In the genomic region with DNA sequence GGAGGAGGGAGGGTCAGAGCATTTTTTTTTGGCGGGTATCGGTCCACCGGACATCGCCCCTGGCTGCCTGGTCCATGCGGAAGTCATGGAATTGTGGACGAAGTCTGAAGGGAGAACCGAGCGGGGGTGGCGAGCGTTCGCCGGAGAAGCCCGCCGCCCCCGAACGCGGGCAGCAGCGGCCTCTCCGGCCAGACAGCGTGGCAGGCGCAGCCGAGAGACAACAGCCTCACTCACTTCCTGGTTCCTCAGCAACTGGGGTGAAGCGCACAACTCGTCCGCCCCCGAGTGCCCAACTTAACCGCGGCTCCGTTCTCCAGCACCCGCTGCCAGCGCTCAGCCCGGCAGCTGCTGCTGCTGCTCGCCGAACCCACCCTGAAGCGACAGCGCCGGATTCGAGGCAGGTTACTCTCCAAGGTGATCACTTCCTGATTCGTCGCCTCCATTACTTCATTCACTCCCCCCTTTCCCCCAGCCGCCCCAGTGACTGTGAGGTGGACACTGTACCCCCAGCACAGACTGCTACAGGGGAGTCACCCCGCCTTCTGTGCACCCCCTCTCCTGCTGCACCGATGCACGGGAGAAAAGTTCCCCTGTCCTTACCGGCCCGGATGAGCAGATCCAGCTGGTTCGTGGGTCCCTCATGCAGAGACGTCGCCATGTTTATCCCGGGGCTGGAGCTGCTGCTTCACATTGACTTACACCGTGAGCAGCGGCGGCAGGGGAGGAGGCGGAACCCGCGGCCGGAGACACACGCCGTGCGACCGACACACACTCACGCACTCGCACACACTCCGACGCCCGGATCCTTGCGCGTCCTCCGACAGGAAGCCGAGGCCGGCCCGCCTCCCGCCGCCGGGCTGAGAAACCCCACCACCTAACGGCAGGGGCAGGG, we compare ENCODE assay signal across 8 cellular contexts.
DNase-seq lines count a peak whose midpoint lies in the region; ATAC-seq and TF ChIP-seq lines count a peak whose summit lies in the region.

No MANE protein-coding gene starts in this region.

- H3K4me3 Mint-ChIP-seq in CD4-positive, alpha-beta T cell, result peak overlapping the region; percentile 93
- peak overlapping the region; percentile 99 for H3K4me3 Mint-ChIP-seq in activated CD8-positive, alpha-beta T cell treated with anti-CD3 and anti-CD28 coated beads, Interleukin-2, amount 10 ng/mL, durations not matched to agents 7 days and 5 days

- peak overlapping the region; percentile 21 for H2BK5ac ChIP-seq in mesenchymal stem cell (ENCODE audit: low read depth, low read length, poor library complexity, severe bottlenecking)

- peak overlapping the region; percentile 19 to 28 for H3K14ac ChIP-seq in mesenchymal stem cell (ENCODE audit: low read length in 2 of 2)

- WGBS in mesenchymal stem cell, result under 1% methylated on average over 58 of the region's 76 CpGs

- peaks cover 26% of the 10 kb centered on the region for H3K4me1 ChIP-seq in effector memory CD4-positive, alpha-beta T cell (ENCODE audit: control insufficient read depth, insufficient read depth, low read length, poor library complexity, severe bottlenecking)
- H3K4me1 ChIP-seq in mesenchymal stem cell (ENCODE audit: control insufficient read depth, insufficient read depth, low read depth, low read length), result peaks cover 1% of the 10 kb centered on the region

- peaks cover 58% of the 10 kb centered on the region for H3K4me1 Mint-ChIP-seq in CD4-positive, alpha-beta T cell (ENCODE audit: low read depth)
- H3K4me1 Mint-ChIP-seq in activated CD8-positive, alpha-beta T cell treated with anti-CD3 and anti-CD28 coated beads, Interleukin-2, amount 10 ng/mL, durations not matched to agents 7 days and 5 days (ENCODE audit: low read depth), result peaks cover 33% of the 10 kb centered on the region

- ATAC-seq in CD4-positive, alpha-beta T cell (ENCODE audit: poor library complexity), result peak; percentile 44
- ATAC-seq in GM19328 (IDR thresholded peaks at IDR 0.05; ENCODE audit: unreplicated experiment) (peak; percentile 58), HG03469 (IDR thresholded peaks at IDR 0.05; ENCODE audit: unreplicated experiment) (peak; percentile 43)
- peak; percentile 66 for ATAC-seq in activated CD8-positive, alpha-beta T cell treated with anti-CD3 and anti-CD28 coated beads, Interleukin-2, amount 10 ng/mL, durations not matched to agents 7 days and 5 days

- peaks cover 3% of the 10 kb centered on the region for H3K79me1 ChIP-seq in mesenchymal stem cell (replicated peaks; ENCODE audit: low read length, poor library complexity, severe bottlenecking)

- H3K36me3 Mint-ChIP-seq in CD4-positive, alpha-beta T cell (ENCODE audit: low read depth), result peaks cover 37% of the 10 kb centered on the region
- peaks cover 22% of the 10 kb centered on the region for H3K36me3 Mint-ChIP-seq in activated CD8-positive, alpha-beta T cell treated with anti-CD3 and anti-CD28 coated beads, Interleukin-2, amount 10 ng/mL, durations not matched to agents 7 days and 5 days (ENCODE audit: low read depth)

- peak overlapping the region; percentile 73 for H2AK5ac ChIP-seq in mesenchymal stem cell (ENCODE audit: low read length, severe bottlenecking)

- peak overlapping the region; percentile 96 for H3K27ac ChIP-seq in CD4-positive, alpha-beta T cell (ENCODE audit: low read depth, low read length)
- peak overlapping the region; percentile 95 for H3K27ac ChIP-seq in effector memory CD4-positive, alpha-beta T cell (ENCODE audit: insufficient read depth, low read length, poor library complexity, severe bottlenecking)
- H3K27ac ChIP-seq in mesenchymal stem cell (ENCODE audit: low read length, poor library complexity, severe bottlenecking), result peak overlapping the region; percentile 97

- H4K8ac ChIP-seq in mesenchymal stem cell (ENCODE audit: low read length), result peak overlapping the region; percentile 99

- H3K9ac ChIP-seq in mesenchymal stem cell (ENCODE audit: low read length), result peak overlapping the region; percentile 98

- H3K18ac ChIP-seq in mesenchymal stem cell (ENCODE audit: low read depth in 1 of 2, low read length in 2 of 2), result peak overlapping the region; percentile 92 to 93

- peak overlapping the region; percentile 47 for H3K4me2 ChIP-seq in mesenchymal stem cell (ENCODE audit: low read length, poor library complexity, severe bottlenecking)

- H2BK15ac ChIP-seq in mesenchymal stem cell (ENCODE audit: low read depth, poor library complexity, severe bottlenecking), result peak overlapping the region; percentile 68

- H3K27me3 Mint-ChIP-seq in CD4-positive, alpha-beta T cell, result no peaks in the 10 kb centered on the region
- H3K27me3 Mint-ChIP-seq in activated CD8-positive, alpha-beta T cell treated with anti-CD3 and anti-CD28 coated beads, Interleukin-2, amount 10 ng/mL, durations not matched to agents 7 days and 5 days (ENCODE audit: low read depth), result no peaks in the 10 kb centered on the region

- H3K9me3 Mint-ChIP-seq in CD4-positive, alpha-beta T cell, result no peaks in the 10 kb centered on the region
- H3K9me3 Mint-ChIP-seq in activated CD8-positive, alpha-beta T cell treated with anti-CD3 and anti-CD28 coated beads, Interleukin-2, amount 10 ng/mL, durations not matched to agents 7 days and 5 days (ENCODE audit: insufficient read depth), result no peaks in the 10 kb centered on the region

- no peaks in the 10 kb centered on the region for H3K27me3 ChIP-seq in CD4-positive, alpha-beta T cell (ENCODE audit: control insufficient read depth, insufficient read depth, low read length)
- H3K27me3 ChIP-seq in effector memory CD4-positive, alpha-beta T cell (replicated peaks; ENCODE audit: control insufficient read depth, insufficient read depth, low read length, poor library complexity, severe bottlenecking), result no peaks in the 10 kb centered on the region
- no peaks in the 10 kb centered on the region for H3K27me3 ChIP-seq in mesenchymal stem cell (ENCODE audit: control insufficient read depth in 1 of 2, insufficient read depth in 1 of 2, low read length in 2 of 2)

- DNase-seq in CD4-positive, alpha-beta T cell, result peak; percentile 65 to 84 (median 77)
- DNase-seq in NCI-H82 treated with DMSO at 0.1 percent for 48 hours (lab: John Stamatoyannopoulos, UW; ENCODE audit: unreplicated experiment) (peak; percentile 39), mesenchymal stem cell (peak; percentile 96)
- peak; percentile 85 for DNase-seq in activated CD8-positive, alpha-beta T cell treated with anti-CD3 and anti-CD28 coated beads, Interleukin-2, amount 10 ng/mL, durations not matched to agents 7 days and 5 days
- peak; percentile 71 to 77 (median 75) for DNase-seq in effector memory CD4-positive, alpha-beta T cell
- DNase-seq in stimulated activated CD8-positive, alpha-beta memory T cell treated with anti-CD3 and anti-CD28 coated beads, Interleukin-12 subunit alpha, Interleukin-12 subunit beta, amount 100 ng/mL, for 24 hours (ENCODE audit: extremely low read depth), result peak; percentile 67

- H2BK12ac ChIP-seq in mesenchymal stem cell (ENCODE audit: low read length in 2 of 2), result peak overlapping the region; percentile 2 to 76

- H2BK120ac ChIP-seq in mesenchymal stem cell (ENCODE audit: low read depth, low read length), result peak overlapping the region; percentile 71

- no peaks in the 10 kb centered on the region for H3K9me3 ChIP-seq in CD4-positive, alpha-beta T cell (ENCODE audit: control insufficient read depth, low read length)
- H3K9me3 ChIP-seq in effector memory CD4-positive, alpha-beta T cell (ENCODE audit: control insufficient read depth, low read length), result no peaks in the 10 kb centered on the region
- no peaks in the 10 kb centered on the region for H3K9me3 ChIP-seq in mesenchymal stem cell (ENCODE audit: control insufficient read depth, low read length)

- H3K36me3 ChIP-seq in effector memory CD4-positive, alpha-beta T cell (ENCODE audit: control insufficient read depth, insufficient read depth, low read length), result no peaks in the 10 kb centered on the region
- no peaks in the 10 kb centered on the region for H3K36me3 ChIP-seq in mesenchymal stem cell (ENCODE audit: control insufficient read depth in 1 of 2, insufficient read depth in 2 of 2, low read depth in 1 of 2, low read length in 2 of 2)

- H3K23ac ChIP-seq in mesenchymal stem cell (ENCODE audit: low read length in 2 of 2), result peak overlapping the region; percentile 3 to 94

- H2AFZ ChIP-seq in mesenchymal stem cell (ENCODE audit: low read depth, low read length), result peak overlapping the region; percentile 39

- POLR2A ChIA-PET in CD4-positive, alpha-beta T cell (lab: Charles Lee), result interaction anchor here (1.0 to 4.1 kb wide), 11 partner anchors 22 to 472 kb away, joined by 3 to 61 read pairs (median 8); a partner anchor contains a TSS
- POLR2A ChIA-PET in activated CD8-positive, alpha-beta T cell treated with anti-CD3 and anti-CD28 coated beads, Interleukin-2, amount 10 ng/mL, durations not matched to agents 7 days and 5 days (lab: Charles Lee), result interaction anchor here (0.7 to 4.4 kb wide), 5 partner anchors 31 to 575 kb away, joined by 3 to 24 read pairs (median 13); a partner anchor contains a TSS

- CTCF ChIA-PET in CD4-positive, alpha-beta T cell (lab: Charles Lee), result interaction anchor here (0.9 to 3.0 kb wide), 8 partner anchors 15 to 218 kb away, joined by 3 to 16 read pairs (median 4); a partner anchor contains a TSS
- CTCF ChIA-PET in activated CD8-positive, alpha-beta T cell treated with anti-CD3 and anti-CD28 coated beads, Interleukin-2, amount 10 ng/mL, durations not matched to agents 7 days and 5 days (lab: Charles Lee), result interaction anchor here (0.9 to 2.7 kb wide), 5 partner anchors 11 to 183 kb away, joined by 3 to 14 read pairs (median 4); no protein-coding TSS in a partner anchor

- peak overlapping the region; percentile 99 for H4K91ac ChIP-seq in mesenchymal stem cell (ENCODE audit: low read length)

- H3K4ac ChIP-seq in mesenchymal stem cell (ENCODE audit: low read depth in 1 of 2, low read length in 2 of 2), result peak overlapping the region; percentile 83 to 99

- H3K27ac Mint-ChIP-seq in CD4-positive, alpha-beta T cell, result peak overlapping the region; percentile 92
- H3K27ac Mint-ChIP-seq in activated CD8-positive, alpha-beta T cell treated with anti-CD3 and anti-CD28 coated beads, Interleukin-2, amount 10 ng/mL, durations not matched to agents 7 days and 5 days, result peak overlapping the region; percentile 99

- TF ChIP-seq CTCF in CD4-positive, alpha-beta T cell (IDR thresholded peaks at IDR 0.05), result no peak

- peak overlapping the region; percentile 98 for H3K4me3 ChIP-seq in effector memory CD4-positive, alpha-beta T cell (ENCODE audit: insufficient read depth, low read depth, low read length, poor library complexity, severe bottlenecking)
- peak overlapping the region; percentile 78 to 99 for H3K4me3 ChIP-seq in mesenchymal stem cell (ENCODE audit: insufficient read depth in 1 of 2, low read depth in 1 of 2, low read length in 2 of 2)

- intact Hi-C loops in CD4-positive, alpha-beta T cell (cut with DNase I, micrococcal nuclease), result loop anchor here (2.0 to 5.0 kb wide), 10 partner anchors 17 to 1071 kb away; a partner anchor contains a TSS

Comparison
In these comparisons a context has a peak if more than half of its experiments do, and no peak if none do; other contexts are left out.
1. Peak in every context shown above with its lines: DNase-seq, ATAC-seq, H3K4me3 ChIP-seq and H3K27ac ChIP-seq.
2. DNase-seq: peak in every context shown above with its lines; median percentile 96 in mesenchymal stem cell; 85 in activated CD8-positive, alpha-beta T cell treated with anti-CD3 and anti-CD28 coated beads, Interleukin-2, amount 10 ng/mL, durations not matched to agents 7 days and 5 days; 77 in CD4-positive, alpha-beta T cell; 75 in effector memory CD4-positive, alpha-beta T cell; 67 in stimulated activated CD8-positive, alpha-beta memory T cell treated with anti-CD3 and anti-CD28 coated beads, Interleukin-12 subunit alpha, Interleukin-12 subunit beta, amount 100 ng/mL, for 24 hours; 39 in NCI-H82 treated with DMSO at 0.1 percent for 48 hours.